Comparison of ENCODE assay signal across 18 cellular contexts in genomic region chr7:158955146-158955870, GRCh38.
DNase-seq lines count a peak whose midpoint lies in the region; ATAC-seq, FAIRE-seq and TF ChIP-seq lines count a peak whose summit lies in the region.
"Had no signal": no experiment of that assay in that cellular context is flagged by ENCODE, and none has a peak within 500 bp of the region (broad histone marks: within the 10 kb centered on the region; RNA-seq: fewer than 3 reads in every experiment).

No MANE protein-coding gene starts in this region.

- WGBS in sigmoid colon, 2 donors, result 79 to 83% methylated on average over 18 of the region's 18 CpGs

- TF ChIP-seq CTCF in Peyer's patch (IDR thresholded peaks at IDR 0.05), result no peak
- no peak for TF ChIP-seq CTCF in kidney (IDR thresholded peaks at IDR 0.05; ENCODE audit: borderline replicate concordance, extremely low read depth, insufficient read depth)
- no peak for TF ChIP-seq CTCF in sigmoid colon (IDR thresholded peaks at IDR 0.05)

- H3K4me1 ChIP-seq in Peyer's patch, result no peaks in the 10 kb centered on the region
- peaks cover 0 to 16% of the 10 kb centered on the region in 2 donors for H3K4me1 ChIP-seq in kidney (ENCODE audit: control insufficient read depth in 1 of 2, insufficient read depth in 1 of 2, low read depth in 1 of 2, low read length in 2 of 2)
- peaks cover 0 to 15% (median 8%) of the 10 kb centered on the region in 4 donors for H3K4me1 ChIP-seq in sigmoid colon
- H3K4me1 ChIP-seq: HAP-1 had no signal

- H3K4me3 ChIP-seq in Peyer's patch (no peak overlapping the region), kidney (ENCODE audit: low read length in 2 of 2) (no peak overlapping the region), sigmoid colon (no peak overlapping the region)
- H3K4me3 ChIP-seq: HAP-1, PC-9 had no signal

- ATAC-seq in HG02852 (IDR thresholded peaks at IDR 0.05; ENCODE audit: unreplicated experiment) (no peak), HG03460 (IDR thresholded peaks at IDR 0.05; ENCODE audit: unreplicated experiment) (no peak)
- ATAC-seq: T-cell had no signal

- H3K36me3 ChIP-seq in Peyer's patch (no peaks in the 10 kb centered on the region), kidney (ENCODE audit: control insufficient read depth in 1 of 2, insufficient read depth in 2 of 2, low read length in 2 of 2) (peaks cover 0 to 3% of the 10 kb centered on the region in 2 donors), sigmoid colon (peaks cover 0 to 8% (median 2%) of the 10 kb centered on the region in 4 donors)
- H3K36me3 ChIP-seq: HAP-1 had no signal

- CTCF ChIA-PET in HEK293T (lab: Yijun Ruan, JAX), result interaction anchor here (0.8 kb wide), 1 partner anchor 207 kb away, joined by 4 read pairs; no protein-coding TSS in a partner anchor

- H3K9ac ChIP-seq in kidney (ENCODE audit: low read length in 2 of 2), result no peak overlapping the region

- TF ChIP-seq POLR2A in Peyer's patch (IDR thresholded peaks at IDR 0.05) (no peak), sigmoid colon (IDR thresholded peaks at IDR 0.05) (no peak)

- POLR2A ChIA-PET in HEK293T (lab: Yijun Ruan, JAX), result no interaction called here

- intact Hi-C loops in kidney (cut with DNase I) (no loop called here), sigmoid colon (cut with DNase I) (no loop called here)

- H3K27me3 ChIP-seq in Peyer's patch, result no peaks in the 10 kb centered on the region
- peaks cover 0 to 26% (median 11%) of the 10 kb centered on the region in 3 donors for H3K27me3 ChIP-seq in sigmoid colon

- H3K27ac ChIP-seq in Peyer's patch (peak overlapping the region in 3 of 4 donors; percentile 47 to 63 (median 59)), kidney (ENCODE audit: low read depth in 2 of 2, low read length in 2 of 2) (peak overlapping the region; percentile 9 to 65), sigmoid colon (peak overlapping the region in 3 of 4 donors; percentile 34 to 43 (median 37))
- H3K27ac ChIP-seq: PC-9 had no signal

- TF ChIP-seq EP300 in sigmoid colon (IDR thresholded peaks at IDR 0.05), result no peak

- no peak for DNase-seq in HEK293T (ENCODE audit: extremely low spot score)
- DNase-seq in Peyer's patch, result no peak
- DNase-seq in kidney, result peak; percentile 80
- peak; percentile 81 for DNase-seq in sigmoid colon
- DNase-seq in NCI-H446 (lab: John Stamatoyannopoulos, UW), result no peak
- DNase-seq: ACHN; Caco-2; CD4-positive, CD25-positive, alpha-beta regulatory T cell; KBM-7; NCI-H1048; NCI-H2107; NCI-H345; NCI-H526 treated with DMSO at 0.1 percent for 48 hours; PC-9 had no signal

- H3K9me3 ChIP-seq in Peyer's patch, result peaks cover 0 to 9% (median 0%) of the 10 kb centered on the region in 4 donors
- peaks cover 0 to 11% of the 10 kb centered on the region in 2 donors for H3K9me3 ChIP-seq in kidney (ENCODE audit: control insufficient read depth in 1 of 2, low read length in 2 of 2)
- H3K9me3 ChIP-seq in sigmoid colon, result peaks cover 0 to 10% (median 2%) of the 10 kb centered on the region in 4 donors
- H3K9me3 ChIP-seq: HAP-1 had no signal

- no peak for FAIRE-seq in kidney (lab: Jason Lieb, UNC)

TF ChIP-seq in HEK293T, 16 proteins besides CTCF, POLR2A, EP300 and RAD21:
- TF ChIP-seq NFRKB (IDR thresholded peaks at IDR 0.05), result no peak
- no peak for TF ChIP-seq CTBP1 (IDR thresholded peaks at IDR 0.05; ENCODE audit: borderline replicate concordance)
- TF ChIP-seq FOXK2 (IDR thresholded peaks at IDR 0.05), result no peak
- peak; percentile 54 for TF ChIP-seq PKNOX1 (IDR thresholded peaks at IDR 0.05)
- TF ChIP-seq ARNT (IDR thresholded peaks at IDR 0.05), result no peak
- TF ChIP-seq FOXM1 (IDR thresholded peaks at IDR 0.05; ENCODE audit: borderline replicate concordance), result no peak
- TF ChIP-seq SUZ12 (IDR thresholded peaks at IDR 0.05), result no peak
- TF ChIP-seq BHLHE40 (IDR thresholded peaks at IDR 0.05; ENCODE audit: borderline replicate concordance), result no peak

Comparison
In these comparisons a context has a peak if more than half of its experiments do, and no peak if none do; other contexts are left out.
1. DNase-seq: peak in kidney (single experiment) and sigmoid colon (single experiment); none in HEK293T (single experiment), Peyer's patch (0 of 3) and NCI-H446 (0 of 2).
2. Peak in every context shown above with its lines, with median percentiles within 50 percentile points of each other: H3K27ac ChIP-seq.